In the genomic region with DNA sequence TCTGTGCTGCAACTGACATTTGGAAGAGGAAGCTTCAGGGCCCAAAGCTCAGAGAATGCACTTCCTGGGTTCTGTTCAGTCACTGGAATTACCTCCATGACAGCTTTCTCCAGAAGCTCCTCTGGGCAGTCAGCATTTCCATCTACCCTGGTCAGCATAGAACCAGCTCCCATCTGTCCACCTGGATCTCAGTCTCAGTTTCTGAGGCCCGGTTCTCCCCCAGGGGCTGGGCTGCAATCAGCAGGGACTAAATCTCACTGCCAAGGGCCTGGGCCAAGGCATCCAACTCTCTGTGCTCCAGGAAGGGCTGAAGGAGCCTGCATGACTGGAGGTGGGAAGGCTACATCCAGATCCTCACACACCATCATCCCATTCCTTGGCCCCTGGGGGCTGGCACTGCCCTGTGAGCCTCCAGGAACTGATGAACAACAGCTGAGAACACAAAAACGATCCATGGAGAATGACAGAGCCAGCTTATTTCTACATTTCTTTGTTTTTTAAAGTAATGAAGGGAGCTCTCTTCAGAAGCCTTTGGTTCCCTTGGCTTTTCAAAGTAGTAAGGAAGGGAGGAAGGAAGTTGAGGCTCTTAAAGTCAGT, we compare ENCODE assay signal across 19 cellular contexts.
A peak's percentile ranks its signal among the peaks of the same experiment; 100 is the strongest.
DNase-seq lines count a peak whose midpoint lies in the region; ATAC-seq and TF ChIP-seq lines count a peak whose summit lies in the region.
"Had no signal": no experiment of that assay in that cellular context is flagged by ENCODE, and none has a peak within 500 bp of the region (broad histone marks: within the 10 kb centered on the region; RNA-seq: fewer than 3 reads in every experiment).

No MANE protein-coding gene starts in this region.

- no peak for ATAC-seq in thoracic aorta (ENCODE audit: insufficient number of reproducible peaks, low FRiP score, low read depth)
- ATAC-seq: activated T-cell treated with anti-CD3 and anti-CD28 coated beads, Interleukin-2, amount 50 U/mL, for 72 hours had no signal

- no peak overlapping the region for H3K4me2 ChIP-seq in mammary epithelial cell (ENCODE audit: insufficient read depth, low read depth, low read length)
- H3K4me2 ChIP-seq in neural progenitor cell = no peak overlapping the region
- H3K4me2 ChIP-seq: PC-9 had no signal

- no peak overlapping the region for H3K9ac ChIP-seq in mammary epithelial cell (ENCODE audit: insufficient read depth, low read length)
- H3K9ac ChIP-seq in neural progenitor cell = no peak overlapping the region
- H3K9ac ChIP-seq: GM23248 had no signal

- H3K27ac Mint-ChIP-seq in MCF 10A (ENCODE audit: low read depth, unreplicated experiment) (peak overlapping the region; percentile 77), neural progenitor cell (peak overlapping the region; percentile 77)
- H3K27ac Mint-ChIP-seq: activated CD4-positive, alpha-beta memory T cell treated with anti-CD3 and anti-CD28 coated beads, Interleukin-2, amount 10 ng/mL, durations not matched to agents 7 days and 5 days; activated T-cell treated with anti-CD3 and anti-CD28 coated beads, Interleukin-2, amount 50 U/mL, for 72 hours; CD4-positive, CD25-positive, alpha-beta regulatory T cell; naive B cell had no signal

- H3K9me3 Mint-ChIP-seq in MCF 10A (ENCODE audit: unreplicated experiment) (no peaks in the 10 kb centered on the region), neural progenitor cell (peaks cover 3% of the 10 kb centered on the region)
- H3K9me3 Mint-ChIP-seq: activated CD4-positive, alpha-beta memory T cell treated with anti-CD3 and anti-CD28 coated beads, Interleukin-2, amount 10 ng/mL, durations not matched to agents 7 days and 5 days; activated T-cell treated with anti-CD3 and anti-CD28 coated beads, Interleukin-2, amount 50 U/mL, for 72 hours; naive B cell had no signal

- H3K4me3 ChIP-seq in mammary epithelial cell (replicated peaks in 1 of 3; ENCODE audit: insufficient read depth in 1 of 3, low read depth in 2 of 3, low read length in 3 of 3) (no peak overlapping the region), coronary artery (no peak overlapping the region), neural progenitor cell (no peak overlapping the region), thoracic aorta (no peak overlapping the region), MG63 (no peak overlapping the region), Peyer's patch (no peak overlapping the region), esophagus muscularis mucosa (no peak overlapping the region)
- H3K4me3 ChIP-seq: GM23248, PC-9, transverse colon had no signal

- POLR2A ChIA-PET in MCF 10A (lab: Yijun Ruan, JAX) = interaction anchor here (1.4 to 1.6 kb wide), 2 partner anchors 8 to 67 kb away, joined by 5 read pairs; no protein-coding TSS in a partner anchor

- DNase-seq in MCF 10A (ENCODE audit: unreplicated experiment) (no peak), mammary epithelial cell (no peak), coronary artery (ENCODE audit: low spot score) (no peak), neural progenitor cell (ENCODE audit: low spot score) (no peak), thoracic aorta (ENCODE audit: low spot score) (no peak), MG63 (no peak), Peyer's patch (no peak), esophagus muscularis mucosa (ENCODE audit: extremely low spot score) (no peak)
- DNase-seq: activated CD4-positive, alpha-beta memory T cell treated with anti-CD3 and anti-CD28 coated beads, Interleukin-2, amount 10 ng/mL, durations not matched to agents 7 days and 5 days; activated T-cell treated with anti-CD3 and anti-CD28 coated beads, Interleukin-2, amount 50 U/mL, for 72 hours; CD4-positive, CD25-positive, alpha-beta regulatory T cell; GM23248; MM.1S; naive B cell; NCI-H2081; NCI-H526 treated with DMSO at 0.1 percent for 48 hours; PC-9; SW 1271; transverse colon had no signal

- H3K4me1 Mint-ChIP-seq in MCF 10A (ENCODE audit: insufficient read depth, unreplicated experiment) (peaks cover 24% of the 10 kb centered on the region), neural progenitor cell (peaks cover 54% of the 10 kb centered on the region)

- in situ Hi-C loops in mammary epithelial cell (cut with MboI; ENCODE audit: low sequenced_read_pairs in 2 of 2) = no loop called here

- intact Hi-C loops in MCF 10A (cut with micrococcal nuclease) = no loop called here
- intact Hi-C loops in mammary epithelial cell (cut with micrococcal nuclease) = loop anchor here (10.0 kb wide), 1 partner anchor 80 kb away; the partner anchor contains the start of gene ERCC4
- intact Hi-C loops in esophagus muscularis mucosa (cut with DNase I) = no loop called here

- H3K27ac ChIP-seq in mammary epithelial cell (ENCODE audit: insufficient read depth, low read depth, low read length) (no peak overlapping the region), coronary artery (peak overlapping the region; percentile 25 to 85), neural progenitor cell (no peak overlapping the region), thoracic aorta (peak overlapping the region; percentile 77 to 85), Peyer's patch (peak overlapping the region in 1 of 4 donors; percentile 25), esophagus muscularis mucosa (replicated peaks in 1 of 4) (peak overlapping the region in 2 of 4 donors; percentile 53 to 57)
- H3K27ac ChIP-seq: GM23248, PC-9 had no signal

- H3K27me3 ChIP-seq in mammary epithelial cell (ENCODE audit: insufficient read depth, low read length) = no peaks in the 10 kb centered on the region
- H3K27me3 ChIP-seq in neural progenitor cell = no peaks in the 10 kb centered on the region
- H3K27me3 ChIP-seq in thoracic aorta (replicated peaks; ENCODE audit: insufficient read depth) = no peaks in the 10 kb centered on the region
- H3K27me3 ChIP-seq in MG63 = no peaks in the 10 kb centered on the region
- no peaks in the 10 kb centered on the region for H3K27me3 ChIP-seq in Peyer's patch
- H3K27me3 ChIP-seq in esophagus muscularis mucosa = no peaks in the 10 kb centered on the region
- H3K27me3 ChIP-seq: transverse colon had no signal

- H4K20me1 ChIP-seq in mammary epithelial cell (ENCODE audit: insufficient read depth, low read length) (no peaks in the 10 kb centered on the region), neural progenitor cell (ENCODE audit: low read depth) (no peaks in the 10 kb centered on the region)

- no peak overlapping the region for H2AFZ ChIP-seq in mammary epithelial cell (ENCODE audit: low read depth, low read length)
- H2AFZ ChIP-seq in neural progenitor cell (replicated peaks) = peak overlapping the region; percentile 61
- H2AFZ ChIP-seq: GM23248, PC-9 had no signal

- no TSS peak for BruUV-seq in MCF 10A (replicated peaks; lab: Mats Ljungman, UMichigan)
- no TSS peak for BruUV-seq in mammary epithelial cell (replicated peaks; lab: Mats Ljungman, UMichigan)

- H3F3A ChIP-seq in neural progenitor cell (ENCODE audit: low read depth) = peaks cover 13% of the 10 kb centered on the region

- no peak for TF ChIP-seq CTCF in MCF 10A (IDR thresholded peaks at IDR 0.05; ENCODE audit: unreplicated experiment)
- no peak for TF ChIP-seq CTCF in mammary epithelial cell (conservative IDR thresholded peaks at IDR 0.05 in 1 of 2, IDR thresholded peaks at IDR 0.05 in 1 of 2; ENCODE audit: extremely low read depth in 1 of 2, insufficient read depth in 1 of 2, low read depth in 1 of 2, low read length in 2 of 2)
- TF ChIP-seq CTCF in coronary artery (IDR thresholded peaks at IDR 0.05) = no peak
- no peak for TF ChIP-seq CTCF in neural progenitor cell (IDR thresholded peaks at IDR 0.05)
- no peak for TF ChIP-seq CTCF in thoracic aorta (IDR thresholded peaks at IDR 0.05)
- no peak for TF ChIP-seq CTCF in Peyer's patch (IDR thresholded peaks at IDR 0.05)
- TF ChIP-seq CTCF in esophagus muscularis mucosa (IDR thresholded peaks at IDR 0.05) = no peak

- no peak overlapping the region for H3K4me3 Mint-ChIP-seq in MCF 10A (ENCODE audit: unreplicated experiment)
- no peak overlapping the region for H3K4me3 Mint-ChIP-seq in neural progenitor cell
- H3K4me3 Mint-ChIP-seq: activated CD4-positive, alpha-beta memory T cell treated with anti-CD3 and anti-CD28 coated beads, Interleukin-2, amount 10 ng/mL, durations not matched to agents 7 days and 5 days; activated T-cell treated with anti-CD3 and anti-CD28 coated beads, Interleukin-2, amount 50 U/mL, for 72 hours; CD4-positive, CD25-positive, alpha-beta regulatory T cell had no signal

- H3K36me3 Mint-ChIP-seq in MCF 10A (ENCODE audit: insufficient read depth, unreplicated experiment) = no peaks in the 10 kb centered on the region
- H3K36me3 Mint-ChIP-seq in neural progenitor cell = no peaks in the 10 kb centered on the region
- H3K36me3 Mint-ChIP-seq: CD4-positive, CD25-positive, alpha-beta regulatory T cell; naive B cell had no signal

- CTCF ChIA-PET in MCF 10A (lab: Yijun Ruan, JAX) = interaction anchor here (0.9 to 1.3 kb wide), 2 partner anchors 8 to 124 kb away, joined by 3 to 4 read pairs; no protein-coding TSS in a partner anchor
- CTCF ChIA-PET in mammary epithelial cell (lab: Charles Lee; ENCODE audit: low non-redundant PET) = no interaction called here

- H3K9me3 ChIP-seq in mammary epithelial cell (replicated peaks; ENCODE audit: insufficient read depth, low read length) (no peaks in the 10 kb centered on the region), neural progenitor cell (ENCODE audit: low read depth) (no peaks in the 10 kb centered on the region), thoracic aorta (no peaks in the 10 kb centered on the region), MG63 (no peaks in the 10 kb centered on the region), Peyer's patch (no peaks in the 10 kb centered on the region), esophagus muscularis mucosa (no peaks in the 10 kb centered on the region)
- H3K9me3 ChIP-seq: transverse colon had no signal

- no peak for TF ChIP-seq POLR2A in Peyer's patch (IDR thresholded peaks at IDR 0.05)
- no peak for TF ChIP-seq POLR2A in esophagus muscularis mucosa (IDR thresholded peaks at IDR 0.05; ENCODE audit: low read depth)

- no peaks in the 10 kb centered on the region for H3K27me3 Mint-ChIP-seq in MCF 10A (ENCODE audit: insufficient read depth, unreplicated experiment)
- H3K27me3 Mint-ChIP-seq in neural progenitor cell (ENCODE audit: insufficient read depth, low read depth) = peaks cover 10% of the 10 kb centered on the region

- H3K36me3 ChIP-seq in mammary epithelial cell (ENCODE audit: insufficient read depth, low read length) = no peaks in the 10 kb centered on the region
- H3K36me3 ChIP-seq in neural progenitor cell = no peaks in the 10 kb centered on the region
- H3K36me3 ChIP-seq in thoracic aorta = no peaks in the 10 kb centered on the region
- H3K36me3 ChIP-seq in MG63 = no peaks in the 10 kb centered on the region
- H3K36me3 ChIP-seq in Peyer's patch = no peaks in the 10 kb centered on the region
- no peaks in the 10 kb centered on the region for H3K36me3 ChIP-seq in esophagus muscularis mucosa
- H3K36me3 ChIP-seq: transverse colon had no signal

- no peaks in the 10 kb centered on the region for H3K79me2 ChIP-seq in mammary epithelial cell (ENCODE audit: insufficient read depth, low read length)
- no peaks in the 10 kb centered on the region for H3K79me2 ChIP-seq in neural progenitor cell (ENCODE audit: low read depth)

- H3K4me1 ChIP-seq in mammary epithelial cell (ENCODE audit: insufficient read depth, low read length) = peaks cover 14% of the 10 kb centered on the region
- H3K4me1 ChIP-seq in neural progenitor cell = peaks cover 13% of the 10 kb centered on the region
- H3K4me1 ChIP-seq in thoracic aorta (ENCODE audit: control insufficient read depth in 1 of 2, low read depth in 2 of 2) = peaks cover 22 to 43% of the 10 kb centered on the region in 2 donors
- peaks cover 0 to 1% (median 0%) of the 10 kb centered on the region in 4 donors for H3K4me1 ChIP-seq in Peyer's patch
- peaks cover 17 to 27% (median 26%) of the 10 kb centered on the region in 4 donors for H3K4me1 ChIP-seq in esophagus muscularis mucosa

- 50% methylated on average over 2 of the region's 2 CpGs for WGBS in mammary epithelial cell (ENCODE audit: low coverage, missing lambda C conversion rate)
- WGBS in esophagus muscularis mucosa = no CpG with 5 or more reads among the region's 2 CpGs

- dilution Hi-C loops in mammary epithelial cell (cut with HindIII; ENCODE audit: low sequenced_read_pairs) = no loop called here

- no peak for TF ChIP-seq EP300 in esophagus muscularis mucosa (IDR thresholded peaks at IDR 0.05)

Comparison
In these comparisons a context has a peak if more than half of its experiments do, and no peak if none do; other contexts are left out.
1. H3K27ac ChIP-seq: peak in coronary artery (2 of 2) and thoracic aorta (2 of 2); none in mammary epithelial cell (single experiment) and neural progenitor cell (single experiment).